In genomic region chr19:47264629-47265028, GRCh38 we compare ENCODE assay signal across 21 cellular contexts. TPM values are rescaled to one million over a fixed set of nuclear protein-coding genes. Genes with fewer than 3 reads are reported as not detected.
"Had no signal": no experiment of that assay in that cellular context is flagged by ENCODE, and none has a peak within 500 bp of the region (broad histone marks: within the 10 kb centered on the region; RNA-seq: fewer than 3 reads in every experiment).

No MANE protein-coding gene starts in this region.

- ATAC-seq: activated T-helper 17 cell treated with anti-CD3 and anti-CD28 coated beads, Interleukin-2, amount 50 U/mL, for 72 hours had no signal

- H3K9me3 ChIP-seq: Peyer's patch had no signal

- H3K27ac ChIP-seq: Peyer's patch had no signal

- H3K4me3 Mint-ChIP-seq: activated B cell treated with CpG ODN at 0.5 μM for 24 hours; activated CD4-positive, alpha-beta memory T cell treated with anti-CD3 and anti-CD28 coated beads, Interleukin-2, amount 10 ng/mL, durations not matched to agents 7 days and 5 days; activated CD4-positive, alpha-beta T cell treated with anti-CD3 and anti-CD28 coated beads, Interleukin-2, amount 10 ng/mL, durations not matched to agents 7 days and 5 days; activated naive CD4-positive, alpha-beta T cell treated with anti-CD3 and anti-CD28 coated beads for 36 hours; activated naive CD8-positive, alpha-beta T cell; activated T-helper 17 cell treated with anti-CD3 and anti-CD28 coated beads, Interleukin-2, amount 50 U/mL, for 72 hours; T-helper 1 cell treated with Interleukin-12 subunit alpha and Interleukin-12 subunit beta and Interleukin-4 antibody, amounts not matched to agents 30 μg/mL and 1 μg/mL, for 36 hours had no signal

- DNase-seq: activated B cell treated with CpG ODN at 0.5 μM for 24 hours; activated CD4-positive, alpha-beta memory T cell treated with anti-CD3 and anti-CD28 coated beads, Interleukin-2, amount 10 ng/mL, durations not matched to agents 7 days and 5 days; activated CD4-positive, alpha-beta T cell treated with anti-CD3 and anti-CD28 coated beads for 1 hour; activated CD4-positive, alpha-beta T cell treated with anti-CD3 and anti-CD28 coated beads, Interleukin-2, amount 10 ng/mL, durations not matched to agents 7 days and 5 days; activated gamma-delta T cell; activated naive CD4-positive, alpha-beta T cell treated with anti-CD3 and anti-CD28 coated beads for 36 hours; activated T-cell treated with anti-CD3 and anti-CD28 coated beads for 4 hours; activated T-cell treated with anti-CD3 and anti-CD28 coated beads, Interleukin-2, amount 50 U/mL, for 48 hours; Kasumi-1; KBM-7; NCI-H1048; NCI-H146; NCI-H187 treated with DMSO at 0.1 percent for 48 hours; NCI-H2081 treated with DMSO at 0.1 percent for 48 hours; NCI-H446; NCI-H524; Peyer's patch; SHP77 treated with DMSO at 0.1 percent for 48 hours had no signal

- H3K27ac Mint-ChIP-seq: activated B cell treated with CpG ODN at 0.5 μM for 24 hours; activated CD4-positive, alpha-beta memory T cell treated with anti-CD3 and anti-CD28 coated beads, Interleukin-2, amount 10 ng/mL, durations not matched to agents 7 days and 5 days; activated CD4-positive, alpha-beta T cell treated with anti-CD3 and anti-CD28 coated beads, Interleukin-2, amount 10 ng/mL, durations not matched to agents 7 days and 5 days; activated naive CD4-positive, alpha-beta T cell treated with anti-CD3 and anti-CD28 coated beads for 36 hours; activated naive CD8-positive, alpha-beta T cell; activated T-helper 17 cell treated with anti-CD3 and anti-CD28 coated beads, Interleukin-2, amount 50 U/mL, for 72 hours; T-helper 1 cell treated with Interleukin-12 subunit alpha and Interleukin-12 subunit beta and Interleukin-4 antibody, amounts not matched to agents 30 μg/mL and 1 μg/mL, for 36 hours had no signal

- H3K9me3 Mint-ChIP-seq: activated B cell treated with CpG ODN at 0.5 μM for 24 hours; activated CD4-positive, alpha-beta memory T cell treated with anti-CD3 and anti-CD28 coated beads, Interleukin-2, amount 10 ng/mL, durations not matched to agents 7 days and 5 days; activated CD4-positive, alpha-beta T cell treated with anti-CD3 and anti-CD28 coated beads, Interleukin-2, amount 10 ng/mL, durations not matched to agents 7 days and 5 days; activated naive CD4-positive, alpha-beta T cell treated with anti-CD3 and anti-CD28 coated beads for 36 hours; activated T-helper 17 cell treated with anti-CD3 and anti-CD28 coated beads, Interleukin-2, amount 50 U/mL, for 72 hours; T-helper 1 cell treated with Interleukin-12 subunit alpha and Interleukin-12 subunit beta and Interleukin-4 antibody, amounts not matched to agents 30 μg/mL and 1 μg/mL, for 36 hours had no signal

- H3K27me3 Mint-ChIP-seq: activated B cell treated with CpG ODN at 0.5 μM for 24 hours; activated CD4-positive, alpha-beta memory T cell treated with anti-CD3 and anti-CD28 coated beads, Interleukin-2, amount 10 ng/mL, durations not matched to agents 7 days and 5 days; activated CD4-positive, alpha-beta T cell treated with anti-CD3 and anti-CD28 coated beads, Interleukin-2, amount 10 ng/mL, durations not matched to agents 7 days and 5 days; activated naive CD8-positive, alpha-beta T cell; activated T-helper 17 cell treated with anti-CD3 and anti-CD28 coated beads, Interleukin-2, amount 50 U/mL, for 72 hours had no signal

- H3K4me1 ChIP-seq: Peyer's patch had no signal

- H3K4me3 ChIP-seq: Peyer's patch had no signal

- H3K27me3 ChIP-seq: Peyer's patch had no signal

RNA-seq across cellular contexts. Expression of gene C5AR1, which starts 45.0 kb away (rescaled TPM):
- total RNA-seq: activated CD4-positive, alpha-beta memory T cell treated with anti-CD3 and anti-CD28 coated beads, Interleukin-2, amount 10 ng/mL, durations not matched to agents 7 days and 5 days had no signal
